In the genomic region with DNA sequence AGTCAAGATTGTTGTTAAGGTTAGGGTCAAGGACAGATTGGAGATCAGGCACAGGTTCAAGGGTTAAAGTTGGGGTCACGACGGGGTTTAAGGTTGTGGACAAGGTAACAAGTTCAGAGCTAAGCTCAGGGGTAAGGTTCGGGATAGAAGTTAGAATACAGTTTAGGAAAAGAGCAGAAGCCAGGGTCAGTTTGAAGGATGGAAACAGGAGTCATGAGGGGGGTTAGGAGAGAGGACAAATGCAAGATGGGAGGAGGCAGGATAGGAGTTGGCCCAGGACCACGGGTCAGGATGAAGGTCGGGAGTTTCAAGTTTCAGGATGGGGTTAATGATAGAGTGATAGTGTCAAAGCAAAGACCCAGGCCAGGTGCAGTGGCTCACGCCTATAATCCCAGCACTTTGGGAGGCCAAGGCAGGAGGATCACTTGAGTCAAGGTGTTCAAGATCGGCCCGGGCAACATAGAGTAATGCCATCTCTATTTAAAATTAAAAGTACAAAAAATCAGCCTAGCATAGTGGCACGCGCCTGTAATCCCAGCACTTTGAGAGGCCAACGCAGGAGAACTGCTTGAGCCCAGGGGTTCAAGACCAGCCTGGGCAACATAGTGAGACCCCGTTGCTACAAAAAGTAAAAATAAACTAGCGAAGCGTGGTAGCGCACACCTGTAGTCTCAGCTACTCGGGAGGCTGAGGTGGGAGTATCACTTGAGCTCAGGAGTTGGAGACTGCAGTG, we compare ENCODE assay signal across 12 cellular contexts. TPM values are rescaled to one million over a fixed set of nuclear protein-coding genes. Genes with fewer than 3 reads are reported as not detected.
DNase-seq lines count a peak whose midpoint lies in the region; ATAC-seq and TF ChIP-seq lines count a peak whose summit lies in the region.
"Had no signal": no experiment of that assay in that cellular context is flagged by ENCODE, and none has a peak within 500 bp of the region (broad histone marks: within the 10 kb centered on the region; RNA-seq: fewer than 3 reads in every experiment).

No MANE protein-coding gene starts in this region.

- H3K4me2 ChIP-seq in hepatocyte = peak overlapping the region; percentile 86

- H3K36me3 Mint-ChIP-seq in T-helper 1 cell treated with Interleukin-12 subunit alpha and Interleukin-12 subunit beta and Interleukin-4 antibody, amounts not matched to agents 30 μg/mL and 1 μg/mL, for 36 hours (ENCODE audit: low read depth) = no peaks in the 10 kb centered on the region
- H3K36me3 Mint-ChIP-seq in T-helper 17 cell (ENCODE audit: low read depth) = peaks cover 10% of the 10 kb centered on the region
- H3K36me3 Mint-ChIP-seq in progenitor cell of endocrine pancreas (ENCODE audit: insufficient read depth) = peaks cover 2% of the 10 kb centered on the region

- H3K27me3 ChIP-seq in hepatocyte (peaks cover 46% of the 10 kb centered on the region), Peyer's patch (peaks cover 0 to 19% of the 10 kb centered on the region in 2 donors)

- H3K4me3 ChIP-seq in hepatocyte = no peak overlapping the region
- H3K4me3 ChIP-seq in Peyer's patch = no peak overlapping the region
- H3K4me3 ChIP-seq: thyroid gland had no signal

- no peaks in the 10 kb centered on the region for H3K9me2 ChIP-seq in hepatocyte (replicated peaks; ENCODE audit: insufficient read depth)

- no peaks in the 10 kb centered on the region for H3K79me2 ChIP-seq in hepatocyte

- intact Hi-C loops in head of caudate nucleus (cut with DNase I) (no loop called here), Right ventricle myocardium superior (cut with DNase I) (no loop called here)

- peaks cover 12% of the 10 kb centered on the region for H3K4me1 Mint-ChIP-seq in T-helper 1 cell treated with Interleukin-12 subunit alpha and Interleukin-12 subunit beta and Interleukin-4 antibody, amounts not matched to agents 30 μg/mL and 1 μg/mL, for 36 hours (ENCODE audit: low read depth)
- peaks cover 13% of the 10 kb centered on the region for H3K4me1 Mint-ChIP-seq in T-helper 17 cell
- H3K4me1 Mint-ChIP-seq in progenitor cell of endocrine pancreas (ENCODE audit: low read depth) = peaks cover 18% of the 10 kb centered on the region

- no peak for TF ChIP-seq CTCF in hepatocyte (IDR thresholded peaks at IDR 0.05; ENCODE audit: poor library complexity)
- no peak for TF ChIP-seq CTCF in progenitor cell of endocrine pancreas (IDR thresholded peaks at IDR 0.05; ENCODE audit: unreplicated experiment)
- no peak for TF ChIP-seq CTCF in Peyer's patch (IDR thresholded peaks at IDR 0.05)

- 71% methylated on average over 16 of the region's 16 CpGs for WGBS in hepatocyte (ENCODE audit: low lambda C conversion rate, missing lambda C conversion rate)

- H3K27ac ChIP-seq in hepatocyte (no peak overlapping the region), Peyer's patch (no peak overlapping the region)
- H3K27ac ChIP-seq: thyroid gland had no signal

- H3K27ac Mint-ChIP-seq in T-helper 1 cell treated with Interleukin-12 subunit alpha and Interleukin-12 subunit beta and Interleukin-4 antibody, amounts not matched to agents 30 μg/mL and 1 μg/mL, for 36 hours = no peak overlapping the region
- no peak overlapping the region for H3K27ac Mint-ChIP-seq in T-helper 17 cell
- H3K27ac Mint-ChIP-seq in progenitor cell of endocrine pancreas = peak overlapping the region; percentile 75

- H3K27me3 Mint-ChIP-seq in T-helper 1 cell treated with Interleukin-12 subunit alpha and Interleukin-12 subunit beta and Interleukin-4 antibody, amounts not matched to agents 30 μg/mL and 1 μg/mL, for 36 hours (ENCODE audit: low read depth) = peaks cover 48% of the 10 kb centered on the region
- H3K27me3 Mint-ChIP-seq in T-helper 17 cell = peaks cover 43% of the 10 kb centered on the region
- peaks cover 63% of the 10 kb centered on the region for H3K27me3 Mint-ChIP-seq in progenitor cell of endocrine pancreas

- H3K36me3 ChIP-seq in hepatocyte (replicated peaks; ENCODE audit: insufficient read depth, low read depth) (no peaks in the 10 kb centered on the region), Peyer's patch (no peaks in the 10 kb centered on the region)
- H3K36me3 ChIP-seq: thyroid gland had no signal

- H4K20me1 ChIP-seq in hepatocyte (ENCODE audit: insufficient read depth, poor library complexity, severe bottlenecking) = no peaks in the 10 kb centered on the region

- TF ChIP-seq POLR2A in Peyer's patch (IDR thresholded peaks at IDR 0.05) = no peak

- ATAC-seq in T-helper 17 cell (no peak), Right ventricle myocardium superior (ENCODE audit: poor library complexity) (no peak)

- no peak for DNase-seq in T-helper 1 cell
- no peak for DNase-seq in T-helper 17 cell
- no peak for DNase-seq in hepatocyte (ENCODE audit: low spot score)
- DNase-seq in progenitor cell of endocrine pancreas (ENCODE audit: low spot score, unreplicated experiment) = no peak
- no peak for DNase-seq in head of caudate nucleus
- no peak for DNase-seq in Right ventricle myocardium superior
- no peak for DNase-seq in Peyer's patch
- DNase-seq: hippocampal formation had no signal

- H2AFZ ChIP-seq in hepatocyte = no peak overlapping the region

- H3K9me3 Mint-ChIP-seq in T-helper 1 cell treated with Interleukin-12 subunit alpha and Interleukin-12 subunit beta and Interleukin-4 antibody, amounts not matched to agents 30 μg/mL and 1 μg/mL, for 36 hours = no peaks in the 10 kb centered on the region
- H3K9me3 Mint-ChIP-seq in progenitor cell of endocrine pancreas (ENCODE audit: low read depth) = no peaks in the 10 kb centered on the region

- H3K4me3 Mint-ChIP-seq in T-helper 1 cell treated with Interleukin-12 subunit alpha and Interleukin-12 subunit beta and Interleukin-4 antibody, amounts not matched to agents 30 μg/mL and 1 μg/mL, for 36 hours = peak overlapping the region; percentile 48
- H3K4me3 Mint-ChIP-seq in T-helper 17 cell (peak overlapping the region; percentile 90), progenitor cell of endocrine pancreas (ENCODE audit: low read depth) (peak overlapping the region; percentile 62)

- H3K9me3 ChIP-seq in T-helper 17 cell (ENCODE audit: control insufficient read depth, low read length, poor library complexity, severe bottlenecking) (no peaks in the 10 kb centered on the region), hepatocyte (ENCODE audit: low read depth) (no peaks in the 10 kb centered on the region), Peyer's patch (no peaks in the 10 kb centered on the region)
- H3K9me3 ChIP-seq: thyroid gland had no signal

- peaks cover 15% of the 10 kb centered on the region for H3K4me1 ChIP-seq in hepatocyte (ENCODE audit: insufficient read depth)
- H3K4me1 ChIP-seq in Peyer's patch = peaks cover 0 to 19% (median 7%) of the 10 kb centered on the region in 4 donors

RNA-seq across cellular contexts. Expression of gene NPHS1, which starts 7.7 kb away (rescaled TPM):
- total RNA-seq in T-helper 17 cell (not detected), hepatocyte (0.30 and 0.36 TPM in 2 replicates), progenitor cell of endocrine pancreas (15.7 and 17.5 TPM in 2 replicates), Right ventricle myocardium superior (not detected), Peyer's patch (not detected)
- 0.15 and 0.76 TPM in 2 replicates for polyA plus RNA-seq in hepatocyte
- total RNA-seq: endothelial cell of umbilical vein, OCI-LY7, thyroid gland had no signal
- polyA plus RNA-seq: endothelial cell of umbilical vein had no signal

RNA-seq across cellular contexts. Expression of gene KIRREL2, which starts 12.1 kb away (rescaled TPM):
- total RNA-seq in T-helper 17 cell (not detected), hepatocyte (0.12 and 1.4 TPM in 2 replicates), progenitor cell of endocrine pancreas (97.5 and 100.0 TPM in 2 replicates), Right ventricle myocardium superior (not detected), Peyer's patch (1 to 10 TPM in 1 of 4 donors, not detected in 3; 1.7 TPM)
- 0.64 and 2.3 TPM in 2 replicates for polyA plus RNA-seq in hepatocyte
- total RNA-seq: endothelial cell of umbilical vein had no signal
- polyA plus RNA-seq: endothelial cell of umbilical vein had no signal

RNA-seq across cellular contexts. Expression of gene APLP1, which starts 23.7 kb away (rescaled TPM):
- total RNA-seq in T-helper 17 cell (not detected), hepatocyte (19.8 and 29.0 TPM in 2 replicates), progenitor cell of endocrine pancreas (134 and 135 TPM in 2 replicates), Right ventricle myocardium superior (17.8 TPM), Peyer's patch (1 to 10 TPM in 3 of 4 donors, under 1 TPM in 1; 0.53 to 8.3 (median 1.7) TPM)
- polyA plus RNA-seq in hepatocyte = 115 and 147 TPM in 2 replicates

RNA-seq across cellular contexts. Expression of gene PRODH2, which starts 32.0 kb away (rescaled TPM):
- total RNA-seq in T-helper 17 cell (not detected), hepatocyte (5.1 and 6.8 TPM in 2 replicates), progenitor cell of endocrine pancreas (5.3 TPM in 2 replicates), Right ventricle myocardium superior (not detected), Peyer's patch (not detected)
- polyA plus RNA-seq in hepatocyte = 7.1 and 13.9 TPM in 2 replicates
- total RNA-seq: endothelial cell of umbilical vein, OCI-LY7, thyroid gland had no signal
- polyA plus RNA-seq: endothelial cell of umbilical vein had no signal

RNA-seq across cellular contexts. Expression of gene NFKBID, which starts 55.7 kb away (rescaled TPM):
- 100 to 1,000 TPM; 128 to 140 TPM for total RNA-seq in T-helper 17 cell
- 2.7 and 3.9 TPM in 2 replicates for total RNA-seq in hepatocyte
- 7.3 and 10.8 TPM in 2 replicates for polyA plus RNA-seq in hepatocyte
- total RNA-seq in progenitor cell of endocrine pancreas = 11.4 and 13.9 TPM in 2 replicates
- total RNA-seq in Right ventricle myocardium superior = 2.6 TPM
- total RNA-seq in Peyer's patch = 10 to 100 TPM in 3 of 4 donors, 1 to 10 TPM in 1; 8.4 to 38.0 (median 23.6) TPM

Comparison
In these comparisons a context has a peak if more than half of its experiments do, and no peak if none do; other contexts are left out.
1. RNA of gene NPHS1, which starts 7.7 kb away (total RNA-seq): 15.7 to 17.5 TPM in progenitor cell of endocrine pancreas; 0.30 to 0.36 TPM in hepatocyte, not detected in T-helper 17 cell, not detected in Right ventricle myocardium superior (single experiment) and not detected in Peyer's patch; every median in the first group is over 10 times any median in the second.
2. RNA of gene KIRREL2, which starts 12.1 kb away (total RNA-seq): 97.5 to 100.0 TPM in progenitor cell of endocrine pancreas; 0.12 to 1.4 TPM in hepatocyte, not detected in T-helper 17 cell, not detected in Right ventricle myocardium superior (single experiment) and 1.7 TPM in Peyer's patch; every median in the first group is over 10 times any median in the second.
3. Peak in every context shown above with its lines, with median percentiles within 50 percentile points of each other: H3K4me3 Mint-ChIP-seq.